ENCODE assay signal across 8 cellular contexts in the genomic region with DNA sequence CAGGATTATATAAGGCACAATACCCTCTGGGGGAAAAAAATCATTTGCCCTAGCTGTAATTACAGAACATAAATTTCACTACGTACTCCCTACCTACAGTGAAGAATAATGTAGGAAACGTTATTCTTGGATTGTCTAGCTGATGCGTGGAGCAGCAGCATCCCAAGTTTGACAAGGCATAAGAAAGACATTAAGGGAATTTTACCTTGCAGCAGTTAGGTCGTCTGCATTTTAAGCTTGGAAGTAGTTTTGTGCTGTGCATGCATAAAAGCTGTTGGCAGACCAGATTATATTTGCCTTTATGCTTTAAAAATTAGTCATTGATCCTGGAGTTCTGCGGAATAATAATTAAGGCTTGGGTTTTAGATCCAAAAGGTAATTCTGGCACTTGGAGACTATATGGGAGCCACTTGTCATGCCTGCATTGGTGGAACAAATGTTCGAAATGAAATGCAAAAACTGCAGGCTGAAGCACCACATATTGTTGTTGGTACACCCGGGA. TPM values are rescaled to one million over a fixed set of nuclear protein-coding genes. Genes with fewer than 3 reads are reported as not detected.
DNase-seq lines count a peak whose midpoint lies in the region; ATAC-seq, FAIRE-seq and TF ChIP-seq lines count a peak whose summit lies in the region.

No MANE protein-coding gene starts in this region.

- H3K27me3 ChIP-seq in cardiac muscle cell (no peaks in the 10 kb centered on the region), GM12878 (replicated peaks in 1 of 2; ENCODE audit: control insufficient read depth in 2 of 2, insufficient read depth in 2 of 2, low read length in 1 of 2) (no peaks in the 10 kb centered on the region), lung (ENCODE audit: control insufficient read depth, insufficient read depth) (no peaks in the 10 kb centered on the region), uterus (no peaks in the 10 kb centered on the region)

- no peak for FAIRE-seq in GM12878 (lab: Jason Lieb, UNC)

- DNase-seq in cardiac muscle cell (ENCODE audit: low read depth in 1 of 2, low spot score in 1 of 2) (no peak), left ventricle myocardium superior (no peak), GM12878 (ENCODE audit: low read depth, low spot score) (no peak), lung (ENCODE audit: low spot score) (no peak), uterus (no peak), NCI-H1436 treated with DMSO at 0.1 percent for 48 hours (lab: John Stamatoyannopoulos, UW) (no peak)
- no peak for DNase-seq in effector CD8-positive, alpha-beta T cell (lab: John Stamatoyannopoulos, UW)

- H3K9ac ChIP-seq in GM12878 (ENCODE audit: control insufficient read depth, insufficient read depth, low read length) = peak overlapping the region; percentile 100

- peak overlapping the region; percentile 64 for H3K4me2 ChIP-seq in GM12878 (ENCODE audit: control insufficient read depth, insufficient read depth)

- ATAC-seq in left ventricle myocardium superior (no peak), GM12878 (no peak), lung (ENCODE audit: insufficient read depth, low FRiP score) (no peak), GM21515 (IDR thresholded peaks at IDR 0.05; ENCODE audit: unreplicated experiment) (no peak)

- TF ChIP-seq CTCF in cardiac muscle cell (IDR thresholded peaks at IDR 0.05; ENCODE audit: low read depth, low read length) = no peak
- TF ChIP-seq CTCF in GM12878 (IDR thresholded peaks at IDR 0.05 in 2 of 3, conservative IDR thresholded peaks at IDR 0.05 in 1 of 3; ENCODE audit: control insufficient read depth in 2 of 3, extremely low read depth in 1 of 3, insufficient read depth in 1 of 3, low read depth in 3 of 3, low read length in 3 of 3) = no peak
- TF ChIP-seq CTCF in lung (IDR thresholded peaks at IDR 0.05; ENCODE audit: control extremely low read depth, extremely low read depth) = no peak
- no peak for TF ChIP-seq CTCF in uterus (IDR thresholded peaks at IDR 0.05)

- intact Hi-C loops in left ventricle myocardium superior (cut with micrococcal nuclease) (no loop called here), GM12878 (cut with micrococcal nuclease; ENCODE audit: unreplicated experiment) (loop anchor here (10.0 kb wide), 1 partner anchor 239 kb away; no protein-coding TSS in a partner anchor), uterus (cut with DNase I; ENCODE audit: low total_unique reads) (no loop called here)

- peaks cover 64% of the 10 kb centered on the region for H3K79me2 ChIP-seq in GM12878 (ENCODE audit: control insufficient read depth, insufficient read depth, low read length)

- BruUV-seq in GM12878 (replicated peaks; lab: Mats Ljungman, UMichigan) = no TSS peak

- H3K4me1 ChIP-seq in cardiac muscle cell (ENCODE audit: low read depth) (peaks cover 12% of the 10 kb centered on the region), GM12878 (ENCODE audit: control insufficient read depth, insufficient read depth, low read length) (no peaks in the 10 kb centered on the region), lung (ENCODE audit: control insufficient read depth in 2 of 2, insufficient read depth in 2 of 2, low read length in 2 of 2) (peaks cover 4 to 11% of the 10 kb centered on the region in 2 donors), uterus (peaks cover 0 to 23% of the 10 kb centered on the region in 2 donors)

- TF ChIP-seq RAD21 in GM12878 (IDR thresholded peaks at IDR 0.05; ENCODE audit: insufficient read depth, low read depth, low read length) = no peak

- in situ Hi-C loops in GM12878 (cut with MboI) = loop anchor here (25.0 kb wide), 1 partner anchor 848 kb away; a partner anchor contains a TSS

- H4K20me1 ChIP-seq in GM12878 (ENCODE audit: control insufficient read depth, insufficient read depth) = peaks cover 22% of the 10 kb centered on the region; the same call in 1 of the 2 replicates

- H3K36me3 ChIP-seq in cardiac muscle cell = peaks cover 64% of the 10 kb centered on the region
- peaks cover 20 to 55% of the 10 kb centered on the region in 2 experiments for H3K36me3 ChIP-seq in GM12878 (ENCODE audit: control insufficient read depth in 2 of 2, insufficient read depth in 2 of 2, low read length in 1 of 2)
- peaks cover 24 to 48% of the 10 kb centered on the region in 2 donors for H3K36me3 ChIP-seq in lung (ENCODE audit: control insufficient read depth in 2 of 2, insufficient read depth in 2 of 2, low read length in 2 of 2)
- no peaks in the 10 kb centered on the region for H3K36me3 ChIP-seq in uterus

- H3K27ac ChIP-seq in cardiac muscle cell = peak overlapping the region; percentile 99
- H3K27ac ChIP-seq in GM12878 (ENCODE audit: control insufficient read depth, insufficient read depth) = no peak overlapping the region
- no peak overlapping the region for H3K27ac ChIP-seq in lung (ENCODE audit: low read depth in 1 of 2, low read length in 1 of 2)
- H3K27ac ChIP-seq in uterus = peak overlapping the region in 1 of 2 donors; percentile 100

- H3K9me3 ChIP-seq in cardiac muscle cell (ENCODE audit: low read depth) (no peaks in the 10 kb centered on the region), GM12878 (replicated peaks; ENCODE audit: control insufficient read depth, insufficient read depth, low read length) (no peaks in the 10 kb centered on the region; the same call in 1 of the 3 replicates), lung (ENCODE audit: control insufficient read depth in 2 of 2, insufficient read depth in 1 of 2, low read length in 1 of 2) (no peaks in the 10 kb centered on the region), uterus (no peaks in the 10 kb centered on the region)

- no peak overlapping the region for H2AFZ ChIP-seq in GM12878 (ENCODE audit: control insufficient read depth, low read depth, low read length)

- POLR2A ChIA-PET in GM12878 (lab: Charles Lee) = interaction anchor here (1.2 to 4.2 kb wide), 5 partner anchors 12 to 219 kb away, joined by 3 to 24 read pairs (median 14); a partner anchor contains a TSS

- SMC1A ChIA-PET in GM12878 (lab: Charles Lee; ENCODE audit: uncharacterized antibody, unreplicated experiment) = interaction anchor here (0.8 to 1.5 kb wide), 3 partner anchors 20 to 168 kb away, joined by 3 read pairs; no protein-coding TSS in a partner anchor

- WGBS in GM12878 (ENCODE audit: insufficient coverage, insufficient replicate concordance, low lambda C conversion rate, missing lambda C conversion rate) = under 1% methylated on average over 7 of the region's 7 CpGs
- WGBS in lung, 2 donors = 24 to 41% methylated on average over 7 of the region's 7 CpGs

- RAD21 ChIA-PET in GM12878 (lab: Charles Lee; ENCODE audit: unreplicated experiment) = no interaction called here

- H3K4me3 ChIP-seq in cardiac muscle cell (peak overlapping the region; percentile 79), GM12878 (peak overlapping the region; percentile 78), lung (peak overlapping the region; percentile 86), uterus (peak overlapping the region; percentile 79 to 84)

- CTCF ChIA-PET in GM12878 (lab: Yijun Ruan, JAX) = interaction anchor here (1.1 to 2.6 kb wide), 3 partner anchors 13 to 168 kb away, joined by 3 to 9 read pairs (median 4); no protein-coding TSS in a partner anchor

- no peak for TF ChIP-seq EP300 in GM12878 (IDR thresholded peaks at IDR 0.05; ENCODE audit: borderline replicate concordance in 1 of 2, control insufficient read depth in 1 of 2, low read depth in 2 of 2, low read length in 2 of 2)

- TF ChIP-seq POLR2A in GM12878 (IDR thresholded peaks at IDR 0.05; ENCODE audit: low read depth, low read length) (no peak), uterus (IDR thresholded peaks at IDR 0.05) (no peak)

RNA-seq across cellular contexts. Expression of a gene that starts 2.2 kb away (rescaled TPM):
- total RNA-seq in cardiac muscle cell (621 and 911 TPM in 2 replicates), left ventricle myocardium superior (455 TPM), GM12878 (2014; rRNA removed) (254 and 334 TPM in 2 replicates), GM12878 (2014; rRNA removed; fragmentation: Illumina TruSeq; extraction: Trizol) (321 and 331 TPM in 2 replicates), GM12878 (2021) (255 and 277 TPM in 2 replicates), lung (100 to 1,000 TPM; 235 to 683 TPM), uterus (1,000 to 10,000 TPM in 1 of 4 donors, 100 to 1,000 TPM in 3; 429 to 1,121 (median 514) TPM)
- polyA plus RNA-seq in cardiac muscle cell (359 and 471 TPM in 2 replicates), GM12878 (2011; rRNA removed) (680 and 939 TPM in 2 replicates), GM12878 (2014; fragmentation: Illumina TruSeq; extraction: Trizol) (321 and 430 TPM in 2 replicates), GM12878 (2014; fragmentation: Nextera tagmentation; extraction: Ambion mirVana) (100 to 1,000 TPM; 216 to 263 TPM), GM12878 (2014; rRNA removed) (305 and 359 TPM in 2 replicates), GM12878 (2016; fragmentation: Nextera tagmentation; extraction: Ambion mirVana) (100 to 1,000 TPM; 154 to 159 TPM), lung (100 to 1,000 TPM; 252 to 372 TPM)
- total RNA-seq in GM12878 (2013; cell fraction: nucleolus; rRNA removed) = 983 and 1,030 TPM in 2 replicates
- polyA plus RNA-seq in GM12878 (2011; ENCODE audit: low read depth) = 199 TPM
- polyA plus RNA-seq in GM12878 (2011; cell fraction: cytosol; rRNA removed) = 144 and 284 TPM in 2 replicates
- 1,051 and 1,062 TPM in 2 replicates for polyA plus RNA-seq in GM12878 (2011; cell fraction: nucleus; rRNA removed)
- polyA plus RNA-seq in GM12878 (2012) = 243 and 320 TPM in 2 replicates
- polyA minus RNA-seq in GM12878 (2011; rRNA and poly(A)+ RNA removed) = 229 and 363 TPM in 2 replicates
- polyA minus RNA-seq in GM12878 (2011; cell fraction: cytosol; rRNA and poly(A)+ RNA removed) = 147 and 185 TPM in 2 replicates
- polyA minus RNA-seq in GM12878 (2011; cell fraction: nucleus; rRNA and poly(A)+ RNA removed) = 503 and 643 TPM in 2 replicates

RNA-seq across cellular contexts. Expression of a gene that starts 20.7 kb away (rescaled TPM):
- total RNA-seq in cardiac muscle cell = 23.0 and 37.5 TPM in 2 replicates
- 34.0 and 47.4 TPM in 2 replicates for polyA plus RNA-seq in cardiac muscle cell
- total RNA-seq in left ventricle myocardium superior = 9.7 TPM
- total RNA-seq in GM12878 (2013; cell fraction: nucleolus; rRNA removed) = 30.5 and 32.4 TPM in 2 replicates
- 79.8 and 91.8 TPM in 2 replicates for total RNA-seq in GM12878 (2014; rRNA removed)
- total RNA-seq in GM12878 (2014; rRNA removed; fragmentation: Illumina TruSeq; extraction: Trizol) = 112 and 121 TPM in 2 replicates
- 63.8 and 69.2 TPM in 2 replicates for total RNA-seq in GM12878 (2021)
- 99.9 TPM for polyA plus RNA-seq in GM12878 (2011; ENCODE audit: low read depth)
- polyA plus RNA-seq in GM12878 (2011; rRNA removed) = 49.1 and 58.6 TPM in 2 replicates
- 20.8 and 22.0 TPM in 2 replicates for polyA plus RNA-seq in GM12878 (2011; cell fraction: cytosol; rRNA removed)
- polyA plus RNA-seq in GM12878 (2011; cell fraction: nucleus; rRNA removed) = 59.2 and 79.0 TPM in 2 replicates
- polyA plus RNA-seq in GM12878 (2012) = 45.5 and 55.8 TPM in 2 replicates
- 104 and 141 TPM in 2 replicates for polyA plus RNA-seq in GM12878 (2014; fragmentation: Illumina TruSeq; extraction: Trizol)
- polyA plus RNA-seq in GM12878 (2014; fragmentation: Nextera tagmentation; extraction: Ambion mirVana) = 100 to 1,000 TPM; 122 to 139 TPM
- polyA plus RNA-seq in GM12878 (2014; rRNA removed) = 77.6 and 83.1 TPM in 2 replicates
- 100 to 1,000 TPM; 144 TPM for polyA plus RNA-seq in GM12878 (2016; fragmentation: Nextera tagmentation; extraction: Ambion mirVana)
- 11.3 and 13.9 TPM in 2 replicates for polyA minus RNA-seq in GM12878 (2011; rRNA and poly(A)+ RNA removed)
- polyA minus RNA-seq in GM12878 (2011; cell fraction: cytosol; rRNA and poly(A)+ RNA removed) = 11.8 and 15.2 TPM in 2 replicates
- polyA minus RNA-seq in GM12878 (2011; cell fraction: nucleus; rRNA and poly(A)+ RNA removed) = 9.9 and 14.0 TPM in 2 replicates
- 10 to 100 TPM; 12.2 to 16.9 TPM for total RNA-seq in lung
- polyA plus RNA-seq in lung = 10 to 100 TPM; 12.9 to 13.7 TPM
- total RNA-seq in uterus = 10 to 100 TPM in 3 of 4 donors, 1 to 10 TPM in 1; 2.8 to 43.8 (median 26.6) TPM

RNA-seq across cellular contexts. Expression of a gene that starts 56.9 kb away (rescaled TPM):
- not detected in 2 replicates for total RNA-seq in cardiac muscle cell
- polyA plus RNA-seq in cardiac muscle cell = not detected in 2 replicates
- total RNA-seq in left ventricle myocardium superior = 4.0 TPM
- total RNA-seq in GM12878 (2013; cell fraction: nucleolus; rRNA removed) = not detected in 2 replicates
- not detected in 2 replicates for total RNA-seq in GM12878 (2014; rRNA removed)
- not detected in 2 replicates for total RNA-seq in GM12878 (2014; rRNA removed; fragmentation: Illumina TruSeq; extraction: Trizol)
- total RNA-seq in GM12878 (2021) = not detected in 2 replicates
- not detected for polyA plus RNA-seq in GM12878 (2011; ENCODE audit: low read depth)
- not detected in 2 replicates for polyA plus RNA-seq in GM12878 (2011; rRNA removed)
- not detected in 2 replicates for polyA plus RNA-seq in GM12878 (2011; cell fraction: cytosol; rRNA removed)
- not detected in 2 replicates for polyA plus RNA-seq in GM12878 (2011; cell fraction: nucleus; rRNA removed)
- not detected in 2 replicates for polyA plus RNA-seq in GM12878 (2012)
- not detected in 2 replicates for polyA plus RNA-seq in GM12878 (2014; fragmentation: Illumina TruSeq; extraction: Trizol)
- not detected for polyA plus RNA-seq in GM12878 (2014; fragmentation: Nextera tagmentation; extraction: Ambion mirVana)
- polyA plus RNA-seq in GM12878 (2014; rRNA removed) = not detected in 2 replicates
- not detected for polyA plus RNA-seq in GM12878 (2016; fragmentation: Nextera tagmentation; extraction: Ambion mirVana)
- not detected in 2 replicates for polyA minus RNA-seq in GM12878 (2011; rRNA and poly(A)+ RNA removed)
- polyA minus RNA-seq in GM12878 (2011; cell fraction: cytosol; rRNA and poly(A)+ RNA removed) = not detected in 2 replicates
- polyA minus RNA-seq in GM12878 (2011; cell fraction: nucleus; rRNA and poly(A)+ RNA removed) = not detected in 2 replicates
- total RNA-seq in lung = under 1 TPM in 1 of 2 donors, not detected in 1; 0.09 TPM
- under 1 TPM in 1 of 2 donors, not detected in 1; 0.01 TPM for polyA plus RNA-seq in lung
- total RNA-seq in uterus = not detected
